In the genomic region with DNA sequence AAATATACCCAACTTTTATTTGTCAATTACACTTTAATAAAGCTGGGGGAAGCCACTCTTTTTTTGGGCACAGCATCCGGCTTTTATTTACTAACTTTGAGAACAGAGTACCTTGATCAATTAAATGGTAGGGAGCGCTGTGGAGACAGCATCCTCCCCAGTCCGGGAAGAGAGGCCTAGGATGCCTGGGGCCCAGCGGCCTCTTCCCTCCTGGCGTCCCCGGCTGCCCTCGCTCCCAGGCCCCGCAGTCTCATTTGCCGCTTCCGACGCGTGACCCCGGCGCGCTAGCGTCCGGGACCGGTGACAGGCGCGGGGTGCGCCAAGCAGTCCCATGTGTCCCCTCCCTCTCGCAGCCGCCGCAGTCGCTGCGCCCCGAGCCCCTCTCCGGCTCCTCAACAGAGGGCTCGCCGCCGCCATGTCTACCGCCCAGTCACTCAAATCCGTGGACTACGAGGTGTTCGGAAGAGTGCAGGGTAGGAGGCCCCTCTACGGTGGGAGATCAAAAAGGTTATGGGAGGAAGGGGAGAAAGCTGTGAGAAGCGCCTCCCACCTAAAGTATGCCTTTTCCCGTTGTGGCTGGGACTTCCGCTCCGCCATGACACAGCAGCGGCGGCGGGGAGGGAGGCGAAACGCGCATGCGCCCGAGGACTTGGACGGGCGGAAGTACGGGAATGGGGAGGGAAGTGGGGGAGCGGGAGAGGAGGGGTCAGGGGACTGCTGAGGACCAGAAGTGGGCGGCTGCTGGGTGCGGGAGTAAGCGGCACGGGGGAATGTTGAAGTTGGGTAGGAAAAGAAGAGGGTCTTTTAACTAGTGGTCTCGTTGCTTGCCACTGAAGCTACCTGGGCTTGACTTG, we compare ENCODE assay signal across 8 cellular contexts.
DNase-seq lines count a peak whose midpoint lies in the region; ATAC-seq and TF ChIP-seq lines count a peak whose summit lies in the region.

A gene (plus strand): TSS at position 332 of the 854 bp plus-strand sequence.

- peaks cover 8% of the 10 kb centered on the region for H3K4me1 ChIP-seq in BLaER1

- peak within 1 kb of the TSS; percentile 97 for H3K27ac ChIP-seq in BLaER1

- H3K27me3 ChIP-seq in BLaER1 = no peaks in the 10 kb centered on the region

- DNase-seq in GM19240 (ENCODE audit: insufficient read length, low spot score) (peak; percentile 80), NCI-H524 (lab: John Stamatoyannopoulos, UW) (peak; percentile 95 to 97), choroid plexus epithelial cell (ENCODE audit: low read depth) (peak; percentile 97), kidney tubule cell (ENCODE audit: low spot score) (peak; percentile 94)
- peak; percentile 85 to 90 for DNase-seq in activated CD4-positive, alpha-beta T cell treated with anti-CD3 and anti-CD28 coated beads for 24 hours (ENCODE audit: low read depth in 2 of 2)
- DNase-seq in stimulated activated CD4-positive, alpha-beta T cell treated with anti-CD3 and anti-CD28 coated beads, Interleukin-1b, Interleukin-23, amount 100 ng/mL, for 1 hour (ENCODE audit: low read depth in 2 of 2) = peak; percentile 82

- H3K36me3 ChIP-seq in BLaER1 = peaks cover 1% of the 10 kb centered on the region; the same call in 1 of the 2 replicates

- peak within 1 kb of the TSS; percentile 79 for H3K4me2 ChIP-seq in BLaER1

- H3K4me3 ChIP-seq in BLaER1 = peak within 1 kb of the TSS; percentile 74
- H3K4me3 ChIP-seq in choroid plexus epithelial cell (ENCODE audit: low read depth, low read length) = peak within 1 kb of the TSS; percentile 86

- ATAC-seq in HG03457 (IDR thresholded peaks at IDR 0.05; ENCODE audit: unreplicated experiment) = peak; percentile 82

- H3K9ac ChIP-seq in BLaER1 = peak within 1 kb of the TSS; percentile 94

- no peaks in the 10 kb centered on the region for H4K20me1 ChIP-seq in BLaER1

- peak; percentile 57 for TF ChIP-seq CTCF in choroid plexus epithelial cell (conservative IDR thresholded peaks at IDR 0.05; ENCODE audit: low read depth, low read length)

- peaks cover 33% of the 10 kb centered on the region for H3K9me3 ChIP-seq in BLaER1

Comparison
In these comparisons a context has a peak if more than half of its experiments do, and no peak if none do; other contexts are left out.
1. Peak in every context shown above with its lines: DNase-seq, ATAC-seq, H3K4me3 ChIP-seq and H3K27ac ChIP-seq.